ENCODE assay signal across 8 cellular contexts in the genomic region with DNA sequence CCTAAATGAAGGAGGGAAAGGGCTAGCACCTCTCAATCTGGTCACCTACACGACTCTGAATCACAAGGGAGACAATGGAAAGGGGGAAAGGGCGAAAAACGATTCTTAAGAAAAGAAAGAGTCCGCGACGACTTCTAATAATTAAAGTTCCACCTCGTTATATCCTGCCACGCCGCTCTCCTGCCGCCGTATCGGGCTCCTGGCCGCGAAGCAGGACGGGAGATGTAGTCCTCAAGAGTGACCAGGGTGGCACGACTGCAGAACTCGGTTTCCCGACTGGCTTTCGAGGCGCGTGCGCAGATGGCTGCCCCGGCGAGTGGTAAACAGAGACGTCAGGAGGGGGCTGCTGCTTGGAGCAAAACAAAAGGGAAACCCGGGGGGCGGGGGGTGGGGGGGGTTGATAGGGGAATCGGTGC. TPM values are rescaled to one million over a fixed set of nuclear protein-coding genes. Genes with fewer than 3 reads are reported as not detected.
DNase-seq lines count a peak whose midpoint lies in the region; ATAC-seq, FAIRE-seq and TF ChIP-seq lines count a peak whose summit lies in the region.

FOXO4 (plus strand) TSS at position 297 of the 416 bp plus-strand sequence. CDS start 678 bp downstream, outside the sequence.

- ATAC-seq in GM21529 (IDR thresholded peaks at IDR 0.05; ENCODE audit: unreplicated experiment), result peak; percentile 84
- ATAC-seq in PC-3, result peak; percentile 90

- H4K20me1 ChIP-seq in PC-3 (ENCODE audit: low read length), result no peaks in the 10 kb centered on the region

- TF ChIP-seq CTCF in D721Med (IDR thresholded peaks at IDR 0.05; ENCODE audit: insufficient read depth, missing control alignments), result no peak
- TF ChIP-seq CTCF in PC-3 (conservative IDR thresholded peaks at IDR 0.05; ENCODE audit: low read depth, low read length), result no peak

- H2AFZ ChIP-seq in PC-3 (ENCODE audit: low read length), result peak within 1 kb of the TSS; percentile 100

- no peaks in the 10 kb centered on the region for H3K79me2 ChIP-seq in PC-3 (ENCODE audit: low read length)

- intact Hi-C loops in PC-3 (cut with micrococcal nuclease), result no loop called here

- H3K4me1 ChIP-seq in PC-3 (ENCODE audit: insufficient read depth, low read length) (peaks cover 5% of the 10 kb centered on the region), esophagus (ENCODE audit: control insufficient read depth in 2 of 2, insufficient read depth in 2 of 2, low read length in 1 of 2) (no peaks in the 10 kb centered on the region), muscle layer of duodenum (ENCODE audit: control insufficient read depth in 1 of 2, insufficient read depth in 2 of 2, low read length in 2 of 2) (peaks cover 4 to 17% of the 10 kb centered on the region in 2 donors)

- no peaks in the 10 kb centered on the region for H3F3A ChIP-seq in PC-3 (ENCODE audit: low read length, unreplicated experiment)

- peak within 1 kb of the TSS; percentile 100 for H3K4me2 ChIP-seq in PC-3 (ENCODE audit: low read length)

- POLR2A ChIA-PET in PC-3 (lab: Charles Lee; ENCODE audit: unreplicated experiment), result no interaction called here

- H3K4me3 ChIP-seq in PC-3 (ENCODE audit: low read length), result peak within 1 kb of the TSS; percentile 83
- H3K4me3 ChIP-seq in esophagus (ENCODE audit: low read depth in 1 of 2, low read length in 2 of 2), result peak within 1 kb of the TSS; percentile 56 to 60
- peak within 1 kb of the TSS; percentile 70 to 72 for H3K4me3 ChIP-seq in muscle layer of duodenum (ENCODE audit: low read depth in 1 of 2, low read length in 2 of 2)

- FAIRE-seq in D721Med (lab: Jason Lieb, UNC), result no peak

- H3K36me3 ChIP-seq in PC-3 (ENCODE audit: low read depth, low read length) (no peaks in the 10 kb centered on the region), esophagus (ENCODE audit: control insufficient read depth in 2 of 2, insufficient read depth in 2 of 2, low read length in 1 of 2) (no peaks in the 10 kb centered on the region), muscle layer of duodenum (ENCODE audit: control insufficient read depth in 1 of 2, insufficient read depth in 2 of 2, low read length in 2 of 2) (no peaks in the 10 kb centered on the region)

- H3K9me2 ChIP-seq in PC-3 (replicated peaks; ENCODE audit: low read length), result no peaks in the 10 kb centered on the region

- H3K27ac ChIP-seq in PC-3 (ENCODE audit: low read length) (no peak within 1 kb of the TSS), esophagus (ENCODE audit: low read depth in 2 of 2, low read length in 1 of 2) (peak within 1 kb of the TSS; percentile 43 to 78), muscle layer of duodenum (ENCODE audit: low read length) (no peak within 1 kb of the TSS)

- H3K27me3 ChIP-seq in PC-3 (ENCODE audit: low read length) (no peaks in the 10 kb centered on the region), esophagus (ENCODE audit: control insufficient read depth in 1 of 2, insufficient read depth in 2 of 2, low read length in 2 of 2) (no peaks in the 10 kb centered on the region), muscle layer of duodenum (ENCODE audit: low read depth, low read length) (no peaks in the 10 kb centered on the region)

- no peak for TF ChIP-seq EP300 in Ishikawa (IDR thresholded peaks at IDR 0.05; ENCODE audit: borderline replicate concordance)

- BruUV-seq in PC-3 (replicated peaks; lab: Mats Ljungman, UMichigan), result no TSS peak

- TF ChIP-seq RAD21 in Ishikawa (IDR thresholded peaks at IDR 0.05; ENCODE audit: low read depth), result no peak

- DNase-seq in D721Med (ENCODE audit: insufficient read length, low spot score), result peak; percentile 71
- peak; percentile 84 for DNase-seq in PC-3
- peak; percentile 86 for DNase-seq in activated T-cell treated with anti-CD3 and anti-CD28 coated beads, Interleukin-2, amount 50 U/mL, for 1 hour
- peak; percentile 64 for DNase-seq in stimulated activated CD8-positive, alpha-beta memory T cell treated with anti-CD3 and anti-CD28 coated beads, Interleukin-7, amount 100 ng/mL, for 24 hours (ENCODE audit: low read depth)

- peak within 1 kb of the TSS; percentile 75 for H3K9ac ChIP-seq in PC-3 (ENCODE audit: low read length)

- CTCF ChIA-PET in PC-3 (lab: Charles Lee), result no interaction called here

- whole genome bisulfite sequencing in esophagus, 2 donors, result 1 to 9% methylated on average over 28 of the region's 28 CpGs

- H3K9me3 ChIP-seq in PC-3 (ENCODE audit: low read length), result no peaks in the 10 kb centered on the region
- H3K9me3 ChIP-seq in esophagus (ENCODE audit: control insufficient read depth in 2 of 2, insufficient read depth in 1 of 2, low read depth in 1 of 2, low read length in 1 of 2), result no peaks in the 10 kb centered on the region
- no peaks in the 10 kb centered on the region for H3K9me3 ChIP-seq in muscle layer of duodenum (ENCODE audit: control insufficient read depth in 1 of 2, low read length in 2 of 2)

TF ChIP-seq in Ishikawa, 13 proteins besides CTCF, POLR2A, EP300 and RAD21:
- TF ChIP-seq MAX (IDR thresholded peaks at IDR 0.05), result peak; percentile 59; the same call in 1 of the 2 replicates
- no peak for TF ChIP-seq CREB1 (IDR thresholded peaks at IDR 0.05; ENCODE audit: low read depth)

RNA-seq across cellular contexts. Expression of gene FOXO4, which starts in this region (rescaled TPM):
- 5.1 and 5.6 TPM in 2 replicates for total RNA-seq in PC-3 (2014; rRNA removed)
- polyA plus RNA-seq in esophagus, result 10 to 100 TPM in 1 of 2 donors, 1 to 10 TPM in 1; 8.4 to 13.0 TPM

Comparison
In these comparisons a context has a peak if more than half of its experiments do, and no peak if none do; other contexts are left out.
1. H3K27ac ChIP-seq: peak in esophagus (2 of 2); none in PC-3 (single experiment) and muscle layer of duodenum (single experiment).
2. Peak in every context shown above with its lines, with median percentiles within 50 percentile points of each other: DNase-seq and H3K4me3 ChIP-seq.